ENCODE assay signal across 20 cellular contexts in the genomic region with DNA sequence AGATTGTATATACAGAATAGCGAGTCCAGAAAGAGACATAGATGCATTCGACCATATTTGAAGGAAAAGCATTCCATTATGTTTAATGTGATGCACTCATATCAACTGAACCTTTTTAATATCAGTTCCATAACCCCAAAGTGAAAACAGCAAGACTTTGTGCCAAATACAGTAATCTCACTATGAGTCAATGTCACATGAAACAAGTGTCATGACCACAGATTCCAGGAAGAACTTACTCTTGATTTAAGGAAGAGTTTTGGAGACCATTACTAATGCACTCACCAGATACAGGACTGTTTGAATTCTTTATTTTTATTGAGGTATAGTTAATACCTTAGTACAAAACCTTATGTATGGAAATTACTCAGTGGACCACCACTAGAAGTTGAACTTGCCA.
DNase-seq lines count a peak whose midpoint lies in the region; ATAC-seq, FAIRE-seq and TF ChIP-seq lines count a peak whose summit lies in the region.
"Had no signal": no experiment of that assay in that cellular context is flagged by ENCODE, and none has a peak within 500 bp of the region (broad histone marks: within the 10 kb centered on the region; RNA-seq: fewer than 3 reads in every experiment).

No MANE protein-coding gene starts in this region.

- TF ChIP-seq CTCF in mammary epithelial cell (conservative IDR thresholded peaks at IDR 0.05 in 1 of 2, IDR thresholded peaks at IDR 0.05 in 1 of 2; ENCODE audit: extremely low read depth in 1 of 2, insufficient read depth in 1 of 2, low read depth in 1 of 2, low read length in 2 of 2) (no peak), breast epithelium (IDR thresholded peaks at IDR 0.05) (no peak), K562 (IDR thresholded peaks at IDR 0.05 in 2 of 3, conservative IDR thresholded peaks at IDR 0.05 in 1 of 3; ENCODE audit: insufficient read depth in 2 of 3, low read depth in 1 of 3, low read length in 3 of 3) (no peak), foreskin keratinocyte (conservative IDR thresholded peaks at IDR 0.05) (no peak), adrenal gland (IDR thresholded peaks at IDR 0.05) (no peak)

- H3K4me3 ChIP-seq in mammary epithelial cell (replicated peaks in 1 of 3; ENCODE audit: insufficient read depth in 1 of 3, low read depth in 2 of 3, low read length in 3 of 3) (no peak overlapping the region), breast epithelium (no peak overlapping the region), K562 (no peak overlapping the region), adrenal gland (no peak overlapping the region)
- H3K4me3 ChIP-seq: BLaER1 treated with 17β-estradiol and CSF1 and Interleukin-3, amounts not matched to agents 10 nM and 100 nM had no signal

- H3K9me1 ChIP-seq in K562 (ENCODE audit: control insufficient read depth, insufficient read depth, low read length): no peaks in the 10 kb centered on the region

- no peaks in the 10 kb centered on the region for H3K9me3 ChIP-seq in mammary epithelial cell (replicated peaks; ENCODE audit: insufficient read depth, low read length)
- H3K9me3 ChIP-seq in breast epithelium: no peaks in the 10 kb centered on the region
- H3K9me3 ChIP-seq in K562 (replicated peaks; ENCODE audit: control insufficient read depth, insufficient read depth, low read depth, low read length): no peaks in the 10 kb centered on the region
- H3K9me3 ChIP-seq in adrenal gland (replicated peaks in 1 of 3): no peaks in the 10 kb centered on the region
- H3K9me3 ChIP-seq: BLaER1 treated with 17β-estradiol and CSF1 and Interleukin-3, amounts not matched to agents 10 nM and 100 nM had no signal

- ATAC-seq in K562 (no peak), foreskin keratinocyte (peak; percentile 50), HG03520 (IDR thresholded peaks at IDR 0.05; ENCODE audit: unreplicated experiment) (no peak)
- ATAC-seq: activated CD8-positive, alpha-beta T cell treated with anti-CD3 and anti-CD28 coated beads, Interleukin-2, amount 10 ng/mL, durations not matched to agents 7 days and 5 days; activated T-cell treated with anti-CD3 and anti-CD28 coated beads, Interleukin-2, amount 50 U/mL, for 4 hours; esophagus mucosa; natural killer cell treated with Interleukin-12 subunit alpha and Interleukin-12 subunit beta and Interleukin-15 and Interleukin-18, amount 100 ng/mL, for 72 hours had no signal

- no peak for TF ChIP-seq EP300 in K562 (IDR thresholded peaks at IDR 0.05; ENCODE audit: low read length)

- no peak overlapping the region for H2AFZ ChIP-seq in mammary epithelial cell (ENCODE audit: low read depth, low read length)
- H2AFZ ChIP-seq in K562 (ENCODE audit: low read depth, low read length): no peak overlapping the region

- intact Hi-C loops in mammary epithelial cell (cut with micrococcal nuclease): no loop called here
- intact Hi-C loops in breast epithelium (cut with DNase I; ENCODE audit: low total_unique reads): no loop called here
- intact Hi-C loops in K562 (cut with micrococcal nuclease): no loop called here
- intact Hi-C loops in adrenal gland (cut with DNase I): no loop called here

- no peak for FAIRE-seq in K562 (lab: Jason Lieb, UNC)
- FAIRE-seq: A204.1 had no signal

- TF ChIP-seq POLR2A in breast epithelium (IDR thresholded peaks at IDR 0.05) (no peak), K562 (conservative IDR thresholded peaks at IDR 0.05) (no peak), adrenal gland (IDR thresholded peaks at IDR 0.05) (no peak)

- POLR2A ChIA-PET in K562 (lab: Yijun Ruan, JAX): no interaction called here

- H3K9ac ChIP-seq in mammary epithelial cell (ENCODE audit: insufficient read depth, low read length) (no peak overlapping the region), K562 (ENCODE audit: insufficient read depth in 1 of 2, low read depth in 2 of 2, low read length in 2 of 2) (no peak overlapping the region)
- H3K9ac ChIP-seq: BLaER1 treated with 17β-estradiol and CSF1 and Interleukin-3, amounts not matched to agents 10 nM and 100 nM had no signal

- H3K4me2 ChIP-seq in mammary epithelial cell (ENCODE audit: insufficient read depth, low read depth, low read length) (no peak overlapping the region), K562 (ENCODE audit: insufficient read depth, low read length) (no peak overlapping the region)

- BruUV-seq in mammary epithelial cell (replicated peaks; lab: Mats Ljungman, UMichigan) (no TSS peak), K562 (replicated peaks; lab: Mats Ljungman, UMichigan) (no TSS peak)

- H3K4me1 ChIP-seq in mammary epithelial cell (ENCODE audit: insufficient read depth, low read length): no peaks in the 10 kb centered on the region
- no peaks in the 10 kb centered on the region for H3K4me1 ChIP-seq in breast epithelium
- H3K4me1 ChIP-seq in K562 (replicated peaks in 1 of 2; ENCODE audit: control insufficient read depth in 2 of 2, insufficient read depth in 2 of 2, low read length in 2 of 2): no peaks in the 10 kb centered on the region
- no peaks in the 10 kb centered on the region for H3K4me1 ChIP-seq in foreskin keratinocyte
- no peaks in the 10 kb centered on the region for H3K4me1 ChIP-seq in adrenal gland (replicated peaks in 1 of 2)

- in situ Hi-C loops in mammary epithelial cell (cut with MboI; ENCODE audit: low sequenced_read_pairs in 2 of 2): no loop called here
- in situ Hi-C loops in K562 (cut with MboI): no loop called here

- dilution Hi-C loops in mammary epithelial cell (cut with HindIII; ENCODE audit: low sequenced_read_pairs): no loop called here

- 71% methylated on average over 2 of the region's 2 CpGs for WGBS in mammary epithelial cell (ENCODE audit: low coverage, missing lambda C conversion rate)
- 0% methylated on average over 2 of the region's 2 CpGs for WGBS in K562 (ENCODE audit: insufficient coverage, low coverage, missing lambda C conversion rate)
- 75 to 84% (median 79%) methylated on average over 2 of the region's 2 CpGs for WGBS in adrenal gland, 4 donors

- CTCF ChIA-PET in mammary epithelial cell (lab: Charles Lee; ENCODE audit: low non-redundant PET): no interaction called here
- CTCF ChIA-PET in K562 (lab: Yijun Ruan, JAX; ENCODE audit: low intra/inter-chr PET ratio): no interaction called here

- TF ChIP-seq RAD21 in K562 (CRISPR knock-in tag; conservative IDR thresholded peaks at IDR 0.05 in 1 of 2, IDR thresholded peaks at IDR 0.05 in 1 of 2): no peak

- H3K27me3 ChIP-seq in mammary epithelial cell (ENCODE audit: insufficient read depth, low read length) (no peaks in the 10 kb centered on the region), breast epithelium (no peaks in the 10 kb centered on the region), K562 (ENCODE audit: control insufficient read depth in 2 of 2, insufficient read depth in 2 of 2, low read length in 2 of 2) (no peaks in the 10 kb centered on the region), foreskin keratinocyte (no peaks in the 10 kb centered on the region), adrenal gland (no peaks in the 10 kb centered on the region)
- H3K27me3 ChIP-seq: BLaER1 treated with 17β-estradiol and CSF1 and Interleukin-3, amounts not matched to agents 10 nM and 100 nM had no signal

- DNase-seq in mammary epithelial cell (peak; percentile 5), breast epithelium (ENCODE audit: low spot score in 2 of 2) (no peak), K562 (ENCODE audit: extremely low read depth in 1 of 4, low spot score in 3 of 4) (no peak), foreskin keratinocyte (peak in 1 of 2 donors; percentile 13), adrenal gland (no peak), DMS 273 (lab: John Stamatoyannopoulos, UW; ENCODE audit: unreplicated experiment) (no peak), amygdala (lab: John Stamatoyannopoulos, UW) (no peak)
- DNase-seq: activated CD8-positive, alpha-beta T cell treated with anti-CD3 and anti-CD28 coated beads, Interleukin-2, amount 10 ng/mL, durations not matched to agents 7 days and 5 days; activated T-cell treated with anti-CD3 and anti-CD28 coated beads, Interleukin-2, amount 50 U/mL, for 4 hours; dermis blood vessel endothelial cell; DMS 273 treated with DMSO at 0.1 percent for 48 hours; islet precursor cell; MM.1S; NCI-H187 treated with DMSO at 0.1 percent for 48 hours; T-helper 2 cell had no signal

- H3K36me3 ChIP-seq in mammary epithelial cell (ENCODE audit: insufficient read depth, low read length) (no peaks in the 10 kb centered on the region), breast epithelium (no peaks in the 10 kb centered on the region), K562 (ENCODE audit: control insufficient read depth, insufficient read depth, low read length) (no peaks in the 10 kb centered on the region), adrenal gland (replicated peaks in 1 of 2) (no peaks in the 10 kb centered on the region)
- H3K36me3 ChIP-seq: BLaER1 treated with 17β-estradiol and CSF1 and Interleukin-3, amounts not matched to agents 10 nM and 100 nM had no signal

- no peaks in the 10 kb centered on the region for H3K79me2 ChIP-seq in mammary epithelial cell (ENCODE audit: insufficient read depth, low read length)
- no peaks in the 10 kb centered on the region for H3K79me2 ChIP-seq in K562 (ENCODE audit: control insufficient read depth, insufficient read depth, low read length)

- no peak overlapping the region for H3K27ac ChIP-seq in mammary epithelial cell (ENCODE audit: insufficient read depth, low read depth, low read length)
- H3K27ac ChIP-seq in breast epithelium: no peak overlapping the region
- no peak overlapping the region for H3K27ac ChIP-seq in K562 (ENCODE audit: extremely low read depth, low read depth, low read length)
- no peak overlapping the region for H3K27ac ChIP-seq in foreskin keratinocyte
- H3K27ac ChIP-seq in adrenal gland: peak overlapping the region in 1 of 5 donors; percentile 37

- H4K20me1 ChIP-seq in mammary epithelial cell (ENCODE audit: insufficient read depth, low read length) (no peaks in the 10 kb centered on the region), K562 (replicated peaks; ENCODE audit: control insufficient read depth, insufficient read depth, low read length) (no peaks in the 10 kb centered on the region)
- H4K20me1 ChIP-seq: BLaER1 treated with 17β-estradiol and CSF1 and Interleukin-3, amounts not matched to agents 10 nM and 100 nM had no signal

TF ChIP-seq in K562, 482 proteins besides CTCF, POLR2A, EP300 and RAD21 (continues in another document):
- TF ChIP-seq BACH1 (tag; IDR thresholded peaks at IDR 0.05) (0 out of 2 replicates have a peak, but pooled peaks have one; percentile 5), FOSL1 (tag; conservative IDR thresholded peaks at IDR 0.05) (peak; percentile 57)
